ENCODE assay signal across 35 cellular contexts in genomic region chr2:21019678-21020021, GRCh38. TPM values are rescaled to one million over a fixed set of nuclear protein-coding genes. Genes with fewer than 3 reads are reported as not detected.
"Had no signal": no experiment of that assay in that cellular context is flagged by ENCODE, and none has a peak within 500 bp of the region (broad histone marks: within the 10 kb centered on the region; RNA-seq: fewer than 3 reads in every experiment).

No MANE protein-coding gene starts in this region.

- H3K9me3 ChIP-seq: adrenal gland, ascending aorta, body of pancreas, breast epithelium had no signal

- H3K4me1 ChIP-seq: adrenal gland, ascending aorta, body of pancreas, breast epithelium had no signal

- H3K27ac ChIP-seq: adrenal gland, ascending aorta, body of pancreas, brain microvascular endothelial cell, breast epithelium, cardiac muscle cell had no signal

- ATAC-seq: activated naive CD4-positive, alpha-beta T cell treated with anti-CD3 and anti-CD28 coated beads, Interleukin-2, amount 50 U/mL, for 72 hours; activated naive CD8-positive, alpha-beta T cell treated with anti-CD3 and anti-CD28 coated beads, Interleukin-2, amount 50 U/mL, for 24 hours; activated T-cell treated with anti-CD3 and anti-CD28 coated beads, Interleukin-2, amount 50 U/mL, for 4 hours; activated T-cell treated with anti-CD3 and anti-CD28 coated beads, Interleukin-2, amount 50 U/mL, for 72 hours; activated T-helper 17 cell treated with anti-CD3 and anti-CD28 coated beads, Interleukin-2, amount 50 U/mL, for 72 hours; body of pancreas had no signal

- FAIRE-seq: astrocyte had no signal

- H3K4me3 ChIP-seq: adrenal gland, ascending aorta, body of pancreas, breast epithelium, cardiac muscle cell had no signal

- H3K27me3 ChIP-seq: adrenal gland, ascending aorta, body of pancreas, brain microvascular endothelial cell, breast epithelium had no signal

- H3K36me3 ChIP-seq: adrenal gland, brain microvascular endothelial cell, breast epithelium, cardiac muscle cell had no signal

- DNase-seq: activated effector memory CD4-positive, alpha-beta T cell treated with anti-CD3 and anti-CD28 coated beads, Interleukin-2, amount 50 U/mL, for 16 hours; activated effector memory CD4-positive, alpha-beta T cell treated with Interleukin-2 at 50 U/mL for 16 hours; activated gamma-delta T cell; activated gamma-delta T cell treated with Interleukin-2 at 50 U/mL for 16 hours; activated naive CD4-positive, alpha-beta T cell; activated naive CD4-positive, alpha-beta T cell treated with anti-CD3 and anti-CD28 coated beads for 36 hours; activated naive CD4-positive, alpha-beta T cell treated with anti-CD3 and anti-CD28 coated beads, Interleukin-2, amount 10 ng/mL, durations not matched to agents 7 days and 5 days; activated naive CD4-positive, alpha-beta T cell treated with anti-CD3 and anti-CD28 coated beads, Interleukin-2, amount 50 U/mL, for 16 hours; activated naive CD4-positive, alpha-beta T cell treated with Interleukin-2 at 50 U/mL for 16 hours; activated naive CD8-positive, alpha-beta T cell treated with anti-CD3 and anti-CD28 coated beads for 36 hours; activated naive CD8-positive, alpha-beta T cell treated with anti-CD3 and anti-CD28 coated beads, Interleukin-2, amount 10 ng/mL, durations not matched to agents 7 days and 5 days; activated naive CD8-positive, alpha-beta T cell treated with anti-CD3 and anti-CD28 coated beads, Interleukin-2, amount 50 U/mL, for 24 hours; activated T-cell treated with anti-CD3 and anti-CD28 coated beads, Interleukin-2, amount 50 U/mL, for 1 hour; activated T-cell treated with anti-CD3 and anti-CD28 coated beads, Interleukin-2, amount 50 U/mL, for 24 hours; activated T-cell treated with anti-CD3 and anti-CD28 coated beads, Interleukin-2, amount 50 U/mL, for 4 hours; activated T-cell treated with anti-CD3 and anti-CD28 coated beads, Interleukin-2, amount 50 U/mL, for 48 hours; activated T-cell treated with anti-CD3 and anti-CD28 coated beads, Interleukin-2, amount 50 U/mL, for 72 hours; adrenal gland; amniotic stem cell; amygdala; anterior cingulate cortex; aorta; body of pancreas; brain microvascular endothelial cell; caudate nucleus; central memory CD4-positive, alpha-beta T cell; cerebellar nuclear complex had no signal

RNA-seq across cellular contexts. Expression of gene APOB, which starts 24.2 kb away (rescaled TPM):
- total RNA-seq: activated naive CD4-positive, alpha-beta T cell treated with anti-CD3 and anti-CD28 coated beads for 36 hours; activated naive CD4-positive, alpha-beta T cell treated with anti-CD3 and anti-CD28 coated beads, Interleukin-2, amount 50 U/mL, for 72 hours; activated naive CD8-positive, alpha-beta T cell treated with anti-CD3 and anti-CD28 coated beads for 36 hours; activated naive CD8-positive, alpha-beta T cell treated with anti-CD3 and anti-CD28 coated beads, Interleukin-2, amount 10 ng/mL, durations not matched to agents 7 days and 5 days; activated T-cell treated with anti-CD3 and anti-CD28 coated beads, Interleukin-2, amount 50 U/mL, for 72 hours; activated T-helper 1 cell treated with anti-CD3 and anti-CD28 coated beads, Interleukin-12 subunit alpha, Interleukin-12 subunit beta, Interleukin-2, Interleukin-4 antibody, amounts not matched to agents 30 ng/mL and 10 ng/mL and 1 ng/mL, durations not matched to agents 14 hours and 24 hours and 36 hours; activated T-helper 17 cell treated with anti-CD3 and anti-CD28 coated beads, Interleukin-2, amount 50 U/mL, for 72 hours; activated T-helper 2 cell treated with anti-CD3 and anti-CD28 coated beads, Interferon-gamma antibody, Interleukin-2, Interleukin-4, amounts not matched to agents 10 μg/mL and 5 μg/mL and 100 μg/mL, durations not matched to agents 14 hours and 24 hours and 36 hours had no signal
